10 cellular contexts compared by ENCODE assay signal in the genomic region with DNA sequence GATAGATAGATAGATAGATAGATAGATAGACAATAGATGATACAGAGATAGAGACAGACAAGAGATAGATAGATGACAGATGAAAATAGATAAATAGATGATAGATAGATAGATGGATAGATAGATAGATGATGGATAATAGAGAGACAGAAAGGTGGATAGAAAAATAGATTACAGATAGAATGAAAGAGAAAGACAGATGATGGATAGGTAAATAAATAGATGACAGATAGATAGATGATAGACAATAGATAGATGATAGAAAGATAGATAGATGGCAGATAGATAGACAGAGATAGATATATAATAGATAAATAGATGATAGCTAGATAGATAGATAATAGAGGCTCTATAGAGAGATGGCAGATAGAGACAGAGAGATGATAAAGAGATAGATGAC.
"Had no signal": no experiment of that assay in that cellular context is flagged by ENCODE, and none has a peak within 500 bp of the region (broad histone marks: within the 10 kb centered on the region; RNA-seq: fewer than 3 reads in every experiment).

No MANE protein-coding gene starts in this region.

- H3K4me2 ChIP-seq: KMS-11 had no signal

- H3K36me3 Mint-ChIP-seq: IgD-negative memory B cell had no signal

- H3K4me1 Mint-ChIP-seq: IgD-negative memory B cell had no signal

- H3K27me3 Mint-ChIP-seq: IgD-negative memory B cell had no signal

- H3K27ac Mint-ChIP-seq: IgD-negative memory B cell had no signal

- H3K4me3 Mint-ChIP-seq: IgD-negative memory B cell had no signal

- FAIRE-seq: HepG2, HTR-8/SVneo, K562 had no signal

- DNase-seq: IMR-90, Karpas-422, KBM-7, KG1 had no signal

- ATAC-seq: HepG2, K562 had no signal

- H3K9ac ChIP-seq: KMS-11 had no signal

- H3K4me3 ChIP-seq: K562 had no signal

- H3K27ac ChIP-seq: HL-60, KMS-11 had no signal
